ENCODE assay signal across 26 cellular contexts in genomic region chr1:167734227-167734626, GRCh38.
"Had no signal": no experiment of that assay in that cellular context is flagged by ENCODE, and none has a peak within 500 bp of the region (broad histone marks: within the 10 kb centered on the region; RNA-seq: fewer than 3 reads in every experiment).

No MANE protein-coding gene starts in this region.

- H3K4me1 ChIP-seq: esophagus squamous epithelium had no signal

- H3K4me3 ChIP-seq: coronary artery, dorsolateral prefrontal cortex, esophagus squamous epithelium, gastrocnemius medialis, heart right ventricle, left lung, lower lobe of right lung, mucosa of descending colon had no signal

- H3K27me3 ChIP-seq: dorsolateral prefrontal cortex, esophagus squamous epithelium, gastrocnemius medialis, heart right ventricle, left lung had no signal

- ATAC-seq: esophagus mucosa, gastrocnemius medialis, heart right ventricle, left cardiac atrium, left lung, left ventricle myocardium superior, lower lobe of right lung, mucosa of descending colon had no signal

- DNase-seq: dermis blood vessel endothelial cell; dorsolateral prefrontal cortex; effector CD4-positive, alpha-beta T cell; effector memory CD4-positive, alpha-beta T cell; erythroblast; esophagus squamous epithelium; foreskin fibroblast; foreskin melanocyte; gastrocnemius medialis; glutamatergic neuron; head of caudate nucleus; heart right ventricle; hippocampal formation; left cardiac atrium; left lung; left ventricle myocardium superior; lower lobe of right lung; mesenchymal stem cell; mucosa of descending colon; naive B cell had no signal

- H3K36me3 ChIP-seq: gastrocnemius medialis, lower lobe of right lung had no signal

- H3K9me3 ChIP-seq: esophagus squamous epithelium, gastrocnemius medialis, left lung, lower lobe of right lung, mucosa of descending colon had no signal

- FAIRE-seq: colon, islet of Langerhans, keratinocyte had no signal

- H3K27ac ChIP-seq: coronary artery, dorsolateral prefrontal cortex, epithelial cell of prostate, esophagus squamous epithelium, gastrocnemius medialis, heart right ventricle, left lung, lower lobe of right lung had no signal
